8 cellular contexts compared by ENCODE assay signal in genomic region chr2:69915050-69915945, GRCh38. TPM values are rescaled to one million over a fixed set of nuclear protein-coding genes. Genes with fewer than 3 reads are reported as not detected.
DNase-seq lines count a peak whose midpoint lies in the region; ATAC-seq and TF ChIP-seq lines count a peak whose summit lies in the region.

TSS of gene MXD1 (plus strand) at chr2:69915109. CDS start at chr2:69915331, 222 bp downstream.

- H4K20me1 ChIP-seq in Loucy (ENCODE audit: insufficient read depth, low read length, poor library complexity, severe bottlenecking): peaks cover 6% of the 10 kb centered on the region

- H3K9ac ChIP-seq in Loucy (ENCODE audit: low read depth, low read length, poor library complexity, severe bottlenecking) (peak within 1 kb of the TSS; percentile 77), iPS-20b (ENCODE audit: low read depth, low read length) (peak within 1 kb of the TSS; percentile 96), skeletal muscle tissue (ENCODE audit: low read depth in 1 of 3, low read length in 3 of 3) (peak within 1 kb of the TSS; percentile 80 to 91 (median 91))

- no peak for TF ChIP-seq CTCF in Loucy (conservative IDR thresholded peaks at IDR 0.05; ENCODE audit: low read length)

- no peaks in the 10 kb centered on the region for H3K9me2 ChIP-seq in Loucy (replicated peaks; ENCODE audit: low read depth, low read length)

- peak within 1 kb of the TSS; percentile 78 for H2AFZ ChIP-seq in Loucy (ENCODE audit: low read length)

- peak within 1 kb of the TSS; percentile 81 for H3K4me3 Mint-ChIP-seq in activated CD4-positive, alpha-beta T cell treated with anti-CD3 and anti-CD28 coated beads, Interleukin-2, amount 10 ng/mL, durations not matched to agents 7 days and 5 days

- DNase-seq in activated CD4-positive, alpha-beta T cell treated with anti-CD3 and anti-CD28 coated beads, Interleukin-2, amount 10 ng/mL, durations not matched to agents 7 days and 5 days: peak; percentile 26
- no peak for DNase-seq in activated CD4-positive, alpha-beta T cell treated with anti-CD3 and anti-CD28 coated beads, Interleukin-2, amount 50 U/mL, for 4 hours
- DNase-seq in astrocyte of the hippocampus (ENCODE audit: low read depth, low spot score): peak; percentile 41
- no peak for DNase-seq in ecto neural progenitor cell (ENCODE audit: low spot score)

- H3K36me3 Mint-ChIP-seq in activated CD4-positive, alpha-beta T cell treated with anti-CD3 and anti-CD28 coated beads, Interleukin-2, amount 10 ng/mL, durations not matched to agents 7 days and 5 days (ENCODE audit: low read depth): peaks cover 32% of the 10 kb centered on the region

- H3K27ac ChIP-seq in iPS-20b (ENCODE audit: low read length) (peak within 1 kb of the TSS; percentile 86), skeletal muscle tissue (ENCODE audit: low read depth, low read length) (peak within 1 kb of the TSS; percentile 95)

- H3K27me3 ChIP-seq in Loucy (ENCODE audit: insufficient read depth, low read length, poor library complexity, severe bottlenecking): no peaks in the 10 kb centered on the region
- H3K27me3 ChIP-seq in iPS-20b (ENCODE audit: insufficient read depth, low read length): peaks cover 6% of the 10 kb centered on the region; the same call in 1 of the 2 replicates
- no peaks in the 10 kb centered on the region for H3K27me3 ChIP-seq in skeletal muscle tissue (ENCODE audit: control insufficient read depth in 3 of 3, insufficient read depth in 3 of 3, low read length in 3 of 3)

- H3K79me2 ChIP-seq in Loucy (ENCODE audit: insufficient read depth, low read length): peaks cover 13% of the 10 kb centered on the region; the same call in 1 of the 2 replicates

- ATAC-seq in GM21367 (IDR thresholded peaks at IDR 0.05; ENCODE audit: unreplicated experiment): no peak

- H3K4me3 ChIP-seq in Loucy (ENCODE audit: low read length, poor library complexity, severe bottlenecking): peak within 1 kb of the TSS; percentile 95
- H3K4me3 ChIP-seq in iPS-20b (ENCODE audit: low read length): peak within 1 kb of the TSS; percentile 84
- peak within 1 kb of the TSS; percentile 75 to 89 (median 82) for H3K4me3 ChIP-seq in skeletal muscle tissue (ENCODE audit: low read length in 3 of 3)

- H3K9me3 ChIP-seq in Loucy (ENCODE audit: insufficient read depth, low read depth, low read length) (no peaks in the 10 kb centered on the region), iPS-20b (ENCODE audit: insufficient read depth, low read depth, low read length) (no peaks in the 10 kb centered on the region), skeletal muscle tissue (ENCODE audit: control insufficient read depth in 3 of 3, low read length in 3 of 3) (no peaks in the 10 kb centered on the region)

- H3K27me3 Mint-ChIP-seq in activated CD4-positive, alpha-beta T cell treated with anti-CD3 and anti-CD28 coated beads, Interleukin-2, amount 10 ng/mL, durations not matched to agents 7 days and 5 days: no peaks in the 10 kb centered on the region

- peaks cover 43% of the 10 kb centered on the region for H3K4me1 Mint-ChIP-seq in activated CD4-positive, alpha-beta T cell treated with anti-CD3 and anti-CD28 coated beads, Interleukin-2, amount 10 ng/mL, durations not matched to agents 7 days and 5 days

- H3K27ac Mint-ChIP-seq in activated CD4-positive, alpha-beta T cell treated with anti-CD3 and anti-CD28 coated beads, Interleukin-2, amount 10 ng/mL, durations not matched to agents 7 days and 5 days: peak within 1 kb of the TSS; percentile 90

- H3F3A ChIP-seq in Loucy (ENCODE audit: low read depth): no peaks in the 10 kb centered on the region

- no peaks in the 10 kb centered on the region for H3K36me3 ChIP-seq in Loucy (ENCODE audit: insufficient read depth, low read length)
- H3K36me3 ChIP-seq in iPS-20b (ENCODE audit: insufficient read depth, low read depth, low read length): 0 out of 2 replicates have a peak, but pooled peaks cover 6% of the 10 kb centered on the region
- H3K36me3 ChIP-seq in skeletal muscle tissue (ENCODE audit: control insufficient read depth in 3 of 3, insufficient read depth in 3 of 3, low read length in 3 of 3): peaks cover 5 to 15% (median 9%) of the 10 kb centered on the region in 3 donors

- POLR2A ChIA-PET in activated CD4-positive, alpha-beta T cell treated with anti-CD3 and anti-CD28 coated beads, Interleukin-2, amount 10 ng/mL, durations not matched to agents 7 days and 5 days (lab: Charles Lee): interaction anchor here (0.6 to 1.0 kb wide), 4 partner anchors 166 to 478 kb away, joined by 3 to 4 read pairs (median 3); partner anchors contain the start of genes NFU1 and SNRPG

- CTCF ChIA-PET in activated CD4-positive, alpha-beta T cell treated with anti-CD3 and anti-CD28 coated beads, Interleukin-2, amount 10 ng/mL, durations not matched to agents 7 days and 5 days (lab: Charles Lee): interaction anchor here (0.6 to 4.2 kb wide), 18 partner anchors 9 to 388 kb away, joined by 3 to 29 read pairs (median 4); partner anchors contain the start of gene C2orf42

- no peaks in the 10 kb centered on the region for H3K9me3 Mint-ChIP-seq in activated CD4-positive, alpha-beta T cell treated with anti-CD3 and anti-CD28 coated beads, Interleukin-2, amount 10 ng/mL, durations not matched to agents 7 days and 5 days

- H3K4me1 ChIP-seq in Loucy (ENCODE audit: insufficient read depth, low read length, poor library complexity, severe bottlenecking) (peaks cover 14% of the 10 kb centered on the region), iPS-20b (ENCODE audit: insufficient read depth, low read length) (no peaks in the 10 kb centered on the region; the same call in 1 of the 2 replicates), skeletal muscle tissue (ENCODE audit: control insufficient read depth in 3 of 3, insufficient read depth in 3 of 3, low read length in 3 of 3) (peaks cover 11 to 22% (median 16%) of the 10 kb centered on the region in 3 donors)

- peak within 1 kb of the TSS; percentile 87 for H3K4me2 ChIP-seq in Loucy (ENCODE audit: low read depth, low read length, poor library complexity, severe bottlenecking)

RNA-seq across cellular contexts. Expression of gene MXD1, which starts in this region (rescaled TPM):
- 10 to 100 TPM; 17.0 to 19.1 TPM for total RNA-seq in activated CD4-positive, alpha-beta T cell treated with anti-CD3 and anti-CD28 coated beads, Interleukin-2, amount 10 ng/mL, durations not matched to agents 7 days and 5 days
- total RNA-seq in skeletal muscle tissue: 2.1 TPM

Comparison
In these comparisons a context has a peak if more than half of its experiments do, and no peak if none do; other contexts are left out.
1. DNase-seq: peak in activated CD4-positive, alpha-beta T cell treated with anti-CD3 and anti-CD28 coated beads, Interleukin-2, amount 10 ng/mL, durations not matched to agents 7 days and 5 days (single experiment) and astrocyte of the hippocampus (single experiment); none in activated CD4-positive, alpha-beta T cell treated with anti-CD3 and anti-CD28 coated beads, Interleukin-2, amount 50 U/mL, for 4 hours (0 of 2) and ecto neural progenitor cell (single experiment).
2. Peak in every context shown above with its lines, with median percentiles within 50 percentile points of each other: H3K4me3 ChIP-seq and H3K9ac ChIP-seq.